In the genomic region with DNA sequence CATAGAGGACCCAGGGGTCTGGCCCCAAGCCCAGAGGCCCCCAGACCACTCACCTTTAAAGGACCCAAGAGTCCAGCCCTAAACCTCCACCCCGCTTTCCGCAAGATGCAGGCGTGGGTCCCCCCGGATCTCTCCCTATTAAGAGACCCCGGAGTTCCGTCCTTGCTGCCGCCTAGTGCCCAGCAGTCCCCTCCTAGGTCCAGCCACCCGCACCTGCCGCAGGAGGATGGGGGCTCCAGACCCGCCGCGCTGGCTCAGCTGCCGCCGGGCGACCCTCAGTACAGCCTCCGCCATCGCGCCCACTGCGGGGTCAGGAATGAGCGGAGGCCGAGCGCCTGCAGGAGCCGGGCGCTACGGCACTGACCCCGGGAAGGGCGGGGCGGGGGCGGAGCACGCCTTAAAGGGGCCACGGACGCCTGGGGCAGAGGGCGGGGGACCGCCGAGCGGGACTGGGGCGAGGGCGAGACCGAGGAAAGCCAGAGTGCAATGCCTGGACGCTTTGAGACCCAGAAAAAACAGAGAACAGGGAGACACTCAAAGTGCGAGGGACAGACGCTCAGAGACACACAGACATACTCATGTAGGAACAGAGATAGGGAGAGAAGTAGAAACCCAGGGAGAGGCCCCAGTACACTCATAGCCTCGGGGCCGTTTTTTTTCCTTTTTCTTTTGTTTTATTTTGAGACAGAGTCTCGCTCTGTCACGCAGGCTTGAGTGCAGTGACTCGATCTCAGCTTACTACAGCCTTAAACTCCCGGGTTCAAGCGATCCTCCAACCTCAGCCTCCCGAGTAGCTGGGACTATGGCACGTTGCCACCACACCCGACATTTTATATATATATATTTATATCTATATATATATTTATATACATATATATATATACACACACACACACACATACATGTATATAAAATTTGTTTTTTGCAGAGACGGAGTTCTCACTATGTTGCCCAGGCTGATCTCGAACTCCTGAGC, we compare ENCODE assay signal across 8 cellular contexts. TPM values are rescaled to one million over a fixed set of nuclear protein-coding genes. Genes with fewer than 3 reads are reported as not detected.
DNase-seq lines count a peak whose midpoint lies in the region; TF ChIP-seq lines count a peak whose summit lies in the region.

A gene with protein sequence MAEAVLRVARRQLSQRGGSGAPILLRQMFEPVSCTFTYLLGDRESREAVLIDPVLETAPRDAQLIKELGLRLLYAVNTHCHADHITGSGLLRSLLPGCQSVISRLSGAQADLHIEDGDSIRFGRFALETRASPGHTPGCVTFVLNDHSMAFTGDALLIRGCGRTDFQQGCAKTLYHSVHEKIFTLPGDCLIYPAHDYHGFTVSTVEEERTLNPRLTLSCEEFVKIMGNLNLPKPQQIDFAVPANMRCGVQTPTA (minus strand): TSS at position 318 of the 976 bp plus-strand sequence. CDS start 24 bp downstream, at position 294.

- WGBS in hepatocyte (ENCODE audit: low lambda C conversion rate, missing lambda C conversion rate) = 11% methylated on average over 52 of the region's 54 CpGs

- H3K27me3 ChIP-seq in hepatocyte = no peaks in the 10 kb centered on the region
- H3K27me3 ChIP-seq in rectal smooth muscle tissue (ENCODE audit: control insufficient read depth, insufficient read depth, low read length) = no peaks in the 10 kb centered on the region

- H3K4me1 ChIP-seq in hepatocyte (ENCODE audit: insufficient read depth) = peaks cover 17% of the 10 kb centered on the region
- peaks cover 5% of the 10 kb centered on the region for H3K4me1 ChIP-seq in rectal smooth muscle tissue (ENCODE audit: control insufficient read depth, insufficient read depth, low read length)

- H3K27ac ChIP-seq in hepatocyte = peak within 1 kb of the TSS; percentile 69
- H3K27ac ChIP-seq in rectal smooth muscle tissue (ENCODE audit: low read depth, low read length) = peak within 1 kb of the TSS; percentile 78

- peak; percentile 11 for TF ChIP-seq CTCF in hepatocyte (IDR thresholded peaks at IDR 0.05; ENCODE audit: poor library complexity)

- peak; percentile 73 for DNase-seq in EH (ENCODE audit: low read depth)
- DNase-seq in H4 (ENCODE audit: low spot score) = no peak
- DNase-seq in NCI-H1048 (lab: John Stamatoyannopoulos, UW) = peak; percentile 10
- DNase-seq in T-helper 9 cell = peak; percentile 67
- DNase-seq in astrocyte of the hippocampus (ENCODE audit: low read depth, low spot score) = peak; percentile 83
- peak; percentile 87 for DNase-seq in hepatocyte (ENCODE audit: low spot score)
- no peak for DNase-seq in NCI-H187 (lab: John Stamatoyannopoulos, UW)

- H3K4me3 ChIP-seq in hepatocyte (peak within 1 kb of the TSS; percentile 97), rectal smooth muscle tissue (ENCODE audit: low read length) (peak within 1 kb of the TSS; percentile 75)

- H3K36me3 ChIP-seq in hepatocyte (replicated peaks; ENCODE audit: insufficient read depth, low read depth) (no peaks in the 10 kb centered on the region), rectal smooth muscle tissue (ENCODE audit: control insufficient read depth, insufficient read depth, low read length) (no peaks in the 10 kb centered on the region)

- H4K20me1 ChIP-seq in hepatocyte (ENCODE audit: insufficient read depth, poor library complexity, severe bottlenecking) = no peaks in the 10 kb centered on the region

- no peaks in the 10 kb centered on the region for H3K9me3 ChIP-seq in hepatocyte (ENCODE audit: low read depth)

- peak within 1 kb of the TSS; percentile 82 for H3K4me2 ChIP-seq in hepatocyte

- H3K9ac ChIP-seq in rectal smooth muscle tissue (ENCODE audit: low read length) = peak within 1 kb of the TSS; percentile 74

- peaks cover 37% of the 10 kb centered on the region for H3K79me2 ChIP-seq in hepatocyte

- no peaks in the 10 kb centered on the region for H3K9me2 ChIP-seq in hepatocyte (replicated peaks; ENCODE audit: insufficient read depth)

- H2AFZ ChIP-seq in hepatocyte = peak within 1 kb of the TSS; percentile 94

RNA-seq across cellular contexts. Expression of the gene that starts here (rescaled TPM):
- 33.6 and 50.4 TPM in 2 replicates for total RNA-seq in H4 (2014; rRNA removed; shearing (Covaris generic))
- total RNA-seq in hepatocyte = 42.1 and 49.9 TPM in 2 replicates
- polyA plus RNA-seq in hepatocyte = 47.0 and 65.1 TPM in 2 replicates

Comparison
In these comparisons a context has a peak if more than half of its experiments do, and no peak if none do; other contexts are left out.
1. DNase-seq: peak in EH (single experiment), NCI-H1048 (single experiment), T-helper 9 cell (single experiment), astrocyte of the hippocampus (single experiment) and hepatocyte (single experiment); none in H4 (single experiment) and NCI-H187 (0 of 2).